In the genomic region with DNA sequence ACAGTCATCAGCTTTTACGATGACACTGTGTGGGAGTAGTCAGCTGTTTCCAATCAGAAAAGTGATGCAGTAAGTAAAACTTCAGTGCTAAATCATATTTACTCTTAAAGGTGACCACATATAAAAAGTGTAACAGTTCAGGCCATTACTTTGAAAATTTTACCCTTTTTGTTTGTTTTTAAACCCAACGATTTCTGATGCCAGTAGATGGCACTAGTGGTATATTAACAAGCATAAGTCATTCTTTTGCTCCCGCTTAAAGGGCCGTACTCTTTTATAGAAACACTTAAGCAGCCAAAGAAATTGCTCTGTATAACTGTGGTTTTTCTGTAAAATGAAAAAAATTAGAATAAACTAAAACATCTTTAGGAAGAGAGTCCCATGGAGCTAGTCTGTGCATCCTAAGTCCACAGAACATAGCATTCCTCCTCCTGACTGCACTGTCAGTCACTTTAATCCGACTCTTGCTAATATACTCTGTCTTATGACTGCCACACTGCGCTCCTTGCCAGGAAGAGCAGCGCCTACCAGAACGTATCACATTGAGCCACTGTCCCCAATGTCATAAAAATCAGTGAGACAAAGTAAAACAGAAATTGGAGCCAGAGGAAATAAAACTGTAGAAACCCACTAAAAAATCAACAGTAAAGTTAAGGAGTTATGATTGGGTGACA, we compare ENCODE assay signal across 1 cellular context.
TF ChIP-seq lines count a peak whose summit lies in the region.

No MANE protein-coding gene starts in this region.

TF ChIP-seq in K562, 482 proteins besides CTCF, POLR2A, EP300 and RAD21 (continued from another document):
- TF ChIP-seq, protein P1, sequence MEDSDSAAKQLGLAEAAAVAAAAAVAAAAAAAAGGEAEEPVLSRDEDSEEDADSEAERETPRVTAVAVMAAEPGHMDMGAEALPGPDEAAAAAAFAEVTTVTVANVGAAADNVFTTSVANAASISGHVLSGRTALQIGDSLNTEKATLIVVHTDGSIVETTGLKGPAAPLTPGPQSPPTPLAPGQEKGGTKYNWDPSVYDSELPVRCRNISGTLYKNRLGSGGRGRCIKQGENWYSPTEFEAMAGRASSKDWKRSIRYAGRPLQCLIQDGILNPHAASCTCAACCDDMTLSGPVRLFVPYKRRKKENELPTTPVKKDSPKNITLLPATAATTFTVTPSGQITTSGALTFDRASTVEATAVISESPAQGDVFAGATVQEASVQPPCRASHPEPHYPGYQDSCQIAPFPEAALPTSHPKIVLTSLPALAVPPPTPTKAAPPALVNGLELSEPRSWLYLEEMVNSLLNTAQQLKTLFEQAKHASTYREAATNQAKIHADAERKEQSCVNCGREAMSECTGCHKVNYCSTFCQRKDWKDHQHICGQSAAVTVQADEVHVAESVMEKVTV (CRISPR knock-in tag; IDR thresholded peaks at IDR 0.05), result peak; percentile 37; the same call in 1 of the 2 replicates
- TF ChIP-seq NUFIP1 (IDR thresholded peaks at IDR 0.05; ENCODE audit: partially characterized antibody) (no peak), KDM1A (IDR thresholded peaks at IDR 0.05) (no peak), MGA (IDR thresholded peaks at IDR 0.05) (no peak), NCOA1 (IDR thresholded peaks at IDR 0.05; ENCODE audit: low read depth) (no peak), SUPT5H (IDR thresholded peaks at IDR 0.05) (no peak), ARID1B (IDR thresholded peaks at IDR 0.05) (no peak), ZNF589 (CRISPR knock-in tag; IDR thresholded peaks at IDR 0.05; ENCODE audit: low read depth) (no peak), BMI1 (IDR thresholded peaks at IDR 0.05; ENCODE audit: low read length) (peak; percentile 70)
- TF ChIP-seq, protein P2, sequence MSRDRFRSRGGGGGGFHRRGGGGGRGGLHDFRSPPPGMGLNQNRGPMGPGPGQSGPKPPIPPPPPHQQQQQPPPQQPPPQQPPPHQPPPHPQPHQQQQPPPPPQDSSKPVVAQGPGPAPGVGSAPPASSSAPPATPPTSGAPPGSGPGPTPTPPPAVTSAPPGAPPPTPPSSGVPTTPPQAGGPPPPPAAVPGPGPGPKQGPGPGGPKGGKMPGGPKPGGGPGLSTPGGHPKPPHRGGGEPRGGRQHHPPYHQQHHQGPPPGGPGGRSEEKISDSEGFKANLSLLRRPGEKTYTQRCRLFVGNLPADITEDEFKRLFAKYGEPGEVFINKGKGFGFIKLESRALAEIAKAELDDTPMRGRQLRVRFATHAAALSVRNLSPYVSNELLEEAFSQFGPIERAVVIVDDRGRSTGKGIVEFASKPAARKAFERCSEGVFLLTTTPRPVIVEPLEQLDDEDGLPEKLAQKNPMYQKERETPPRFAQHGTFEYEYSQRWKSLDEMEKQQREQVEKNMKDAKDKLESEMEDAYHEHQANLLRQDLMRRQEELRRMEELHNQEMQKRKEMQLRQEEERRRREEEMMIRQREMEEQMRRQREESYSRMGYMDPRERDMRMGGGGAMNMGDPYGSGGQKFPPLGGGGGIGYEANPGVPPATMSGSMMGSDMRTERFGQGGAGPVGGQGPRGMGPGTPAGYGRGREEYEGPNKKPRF (IDR thresholded peaks at IDR 0.05; ENCODE audit: low read depth, low read length), result no peak
